9 cellular contexts compared by ENCODE assay signal in genomic region chr6:144581807-144582537, GRCh38.
A peak's percentile ranks its signal among the peaks of the same experiment; 100 is the strongest.
DNase-seq lines count a peak whose midpoint lies in the region; ATAC-seq and TF ChIP-seq lines count a peak whose summit lies in the region.
"Had no signal": no experiment of that assay in that cellular context is flagged by ENCODE, and none has a peak within 500 bp of the region (broad histone marks: within the 10 kb centered on the region; RNA-seq: fewer than 3 reads in every experiment).

No MANE protein-coding gene starts in this region.

- CTCF ChIA-PET in CD8-positive, alpha-beta memory T cell (lab: Charles Lee): interaction anchor here (1.0 to 1.6 kb wide), 4 partner anchors 15 to 1052 kb away, joined by 3 to 4 read pairs (median 3); no protein-coding TSS in a partner anchor

- no peaks in the 10 kb centered on the region for H3K9me3 ChIP-seq in CD8-positive, alpha-beta memory T cell (ENCODE audit: low read length)
- no peaks in the 10 kb centered on the region for H3K9me3 ChIP-seq in RWPE2 (ENCODE audit: severe bottlenecking)

- TF ChIP-seq CTCF in HFF-Myc (IDR thresholded peaks at IDR 0.05; ENCODE audit: low read depth, low read length, missing control alignments): peak; percentile 44
- TF ChIP-seq CTCF in RWPE2 (IDR thresholded peaks at IDR 0.05; ENCODE audit: poor library complexity, severe bottlenecking): peak; percentile 40

- H3K9me3 Mint-ChIP-seq in CD8-positive, alpha-beta memory T cell: no peaks in the 10 kb centered on the region
- H3K9me3 Mint-ChIP-seq: memory B cell had no signal

- no peaks in the 10 kb centered on the region for H3K27me3 Mint-ChIP-seq in CD8-positive, alpha-beta memory T cell
- H3K27me3 Mint-ChIP-seq: memory B cell had no signal

- no peak overlapping the region for H3K4me3 ChIP-seq in CD8-positive, alpha-beta memory T cell (ENCODE audit: low read length)
- H3K4me3 ChIP-seq in HFF-Myc (replicated peaks; ENCODE audit: low read depth, low read length) (no peak overlapping the region), RWPE2 (ENCODE audit: severe bottlenecking) (no peak overlapping the region)

- no peak for ATAC-seq in RWPE2 (ENCODE audit: low read depth)
- no peak for ATAC-seq in GM18873 (IDR thresholded peaks at IDR 0.05; ENCODE audit: low FRiP score, unreplicated experiment)

- H3K4me1 ChIP-seq in CD8-positive, alpha-beta memory T cell (ENCODE audit: insufficient read depth, low read length): peaks cover 27% of the 10 kb centered on the region
- H3K4me1 ChIP-seq in RWPE2 (ENCODE audit: insufficient read depth, poor library complexity, severe bottlenecking): no peaks in the 10 kb centered on the region

- H3K4me3 Mint-ChIP-seq in CD8-positive, alpha-beta memory T cell: peak overlapping the region in 4 of 7 donors; percentile 5 to 84 (median 21)

- peaks cover 10% of the 10 kb centered on the region for H3K36me3 ChIP-seq in CD8-positive, alpha-beta memory T cell (ENCODE audit: insufficient read depth, low read length)
- H3K36me3 ChIP-seq in RWPE2 (ENCODE audit: low read depth): no peaks in the 10 kb centered on the region; the same call in 1 of the 2 replicates

- no peak overlapping the region for H3K27ac ChIP-seq in CD8-positive, alpha-beta memory T cell (ENCODE audit: low read depth, low read length)
- H3K27ac ChIP-seq in RWPE2 (ENCODE audit: poor library complexity, severe bottlenecking): no peak overlapping the region

- DNase-seq in CD8-positive, alpha-beta memory T cell: peak in 2 of 5 donors; percentile 11 to 18
- no peak for DNase-seq in HFF-Myc (ENCODE audit: extremely low read depth, low read depth)
- DNase-seq in RWPE2 (ENCODE audit: low spot score): no peak
- peak; percentile 6 to 37 for DNase-seq in dermis microvascular lymphatic vessel endothelial cell (ENCODE audit: low read depth in 2 of 2)
- DNase-seq in mucosa of gallbladder (ENCODE audit: low spot score): peak; percentile 33
- no peak for DNase-seq in NCI-H1048 (lab: John Stamatoyannopoulos, UW)
- DNase-seq in NCI-H345 (lab: John Stamatoyannopoulos, UW): no peak

- H3K4me1 Mint-ChIP-seq in CD8-positive, alpha-beta memory T cell: peaks cover 35 to 48% (median 44%) of the 10 kb centered on the region in 3 donors

- H3K27me3 ChIP-seq in CD8-positive, alpha-beta memory T cell (ENCODE audit: insufficient read depth, low read length, poor library complexity, severe bottlenecking): no peaks in the 10 kb centered on the region
- H3K27me3 ChIP-seq in RWPE2 (ENCODE audit: insufficient read depth, poor library complexity, severe bottlenecking): no peaks in the 10 kb centered on the region

- POLR2A ChIA-PET in CD8-positive, alpha-beta memory T cell (lab: Charles Lee): no interaction called here

- H3K27ac Mint-ChIP-seq in CD8-positive, alpha-beta memory T cell: peak overlapping the region in 6 of 8 donors; percentile 12 to 87 (median 62)
- H3K27ac Mint-ChIP-seq: memory B cell had no signal

- peaks cover 0 to 33% (median 5%) of the 10 kb centered on the region in 3 donors for H3K36me3 Mint-ChIP-seq in CD8-positive, alpha-beta memory T cell

Comparison
In these comparisons a context has a peak if more than half of its experiments do, and no peak if none do; other contexts are left out.
1. DNase-seq: peak in dermis microvascular lymphatic vessel endothelial cell (2 of 2) and mucosa of gallbladder (single experiment); none in HFF-Myc (single experiment), RWPE2 (single experiment), NCI-H1048 (single experiment) and NCI-H345 (single experiment).